In the genomic region with DNA sequence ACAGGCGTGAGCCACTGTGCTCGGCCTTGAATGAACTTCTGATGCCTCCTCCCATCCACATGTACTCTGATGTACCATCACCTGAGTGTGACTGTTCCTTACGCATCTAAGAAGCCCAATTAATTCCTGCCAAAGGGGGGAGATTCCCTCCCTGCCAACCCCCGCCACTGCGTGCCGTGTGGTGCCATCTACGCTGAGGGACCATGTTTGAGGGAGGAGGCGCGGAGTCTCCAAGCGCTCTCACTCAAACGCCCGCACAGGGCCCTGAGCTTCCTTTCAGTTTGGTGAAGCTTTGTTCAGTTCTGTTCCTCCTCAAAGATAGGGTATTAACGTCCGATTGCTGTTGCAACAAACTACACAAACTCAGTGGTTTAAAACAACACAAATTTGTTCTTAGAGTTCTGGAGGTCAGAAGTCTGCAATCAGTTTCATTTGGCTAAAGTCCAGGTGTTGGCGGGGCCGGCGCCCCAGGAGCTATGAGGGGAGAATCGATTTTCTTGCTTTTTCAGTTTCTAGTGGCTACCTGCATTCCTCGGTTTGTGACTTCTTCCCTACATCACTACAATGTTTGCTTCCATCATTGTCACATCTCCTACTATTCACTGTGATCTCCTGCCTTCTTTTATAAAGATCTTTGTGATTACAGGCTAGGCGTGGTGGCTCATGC, we compare ENCODE assay signal across 25 cellular contexts.
"Had no signal": no experiment of that assay in that cellular context is flagged by ENCODE, and none has a peak within 500 bp of the region (broad histone marks: within the 10 kb centered on the region; RNA-seq: fewer than 3 reads in every experiment).

No MANE protein-coding gene starts in this region.

- DNase-seq: heart right ventricle; islet precursor cell; left ventricle myocardium inferior; midbrain; naive thymus-derived CD8-positive, alpha-beta T cell; nucleus accumbens; stimulated activated CD4-positive, alpha-beta T cell treated with anti-CD3 and anti-CD28 coated beads, Interleukin-12 subunit alpha, Interleukin-12 subunit beta, amount 100 ng/mL, for 4 hours; stimulated activated CD4-positive, alpha-beta T cell treated with anti-CD3 and anti-CD28 coated beads, Interleukin-15, amount 100 ng/mL, for 24 hours; stimulated activated CD4-positive, alpha-beta T cell treated with anti-CD3 and anti-CD28 coated beads, Interleukin-2, amount 100 ng/mL, for 24 hours; stimulated activated CD4-positive, alpha-beta T cell treated with anti-CD3 and anti-CD28 coated beads, Interleukin-4, amount 100 ng/mL, for 1 hour; stimulated activated naive CD4-positive, alpha-beta T cell treated with Interleukin-2 at 50 U/mL for 16 hours; stimulated activated naive CD8-positive, alpha-beta T cell treated with anti-CD3 and anti-CD28 coated beads, Interleukin-15, amount 100 ng/mL, for 72 hours; substantia nigra; upper lobe of right lung; uterus had no signal

- H3K4me1 ChIP-seq: left ventricle myocardium inferior, parathyroid adenoma, right atrium auricular region, tibial nerve, upper lobe of right lung, uterus had no signal

- H3K27ac ChIP-seq: heart right ventricle, hepatocyte, left ventricle myocardium inferior, parathyroid adenoma, right atrium auricular region, skin epidermis, tibial nerve, upper lobe of right lung, uterus had no signal

- H3K36me3 ChIP-seq: heart right ventricle, left ventricle myocardium inferior, right atrium auricular region, tibial nerve, upper lobe of right lung, uterus had no signal

- ATAC-seq: heart right ventricle; naive thymus-derived CD8-positive, alpha-beta T cell; sciatic nerve; stimulated activated naive CD8-positive, alpha-beta T cell treated with anti-CD3 and anti-CD28 coated beads, Interleukin-15, amount 100 ng/mL, for 72 hours had no signal

- H3K79me2 ChIP-seq: hepatocyte, parathyroid adenoma had no signal

- H3K36me3 Mint-ChIP-seq: memory B cell had no signal

- H3K4me3 Mint-ChIP-seq: memory B cell; nephron; neural crest cell; stimulated activated naive CD8-positive, alpha-beta T cell treated with anti-CD3 and anti-CD28 coated beads, Interleukin-15, amount 100 ng/mL, for 72 hours had no signal

- H3K9me3 ChIP-seq: left ventricle myocardium inferior, right atrium auricular region, upper lobe of right lung, uterus had no signal

- H3K9me3 Mint-ChIP-seq: memory B cell; stimulated activated naive CD8-positive, alpha-beta T cell treated with anti-CD3 and anti-CD28 coated beads, Interleukin-15, amount 100 ng/mL, for 72 hours had no signal

- H3K4me1 Mint-ChIP-seq: memory B cell; naive thymus-derived CD8-positive, alpha-beta T cell; nephron; neural crest cell had no signal

- H3K27me3 ChIP-seq: hepatocyte, right atrium auricular region, tibial nerve, upper lobe of right lung, uterus had no signal

- H3K4me2 ChIP-seq: hepatocyte had no signal

- H3K27ac Mint-ChIP-seq: memory B cell; nephron; progenitor cell of endocrine pancreas; stimulated activated naive CD8-positive, alpha-beta T cell treated with anti-CD3 and anti-CD28 coated beads, Interleukin-15, amount 100 ng/mL, for 72 hours had no signal

- H3K9ac ChIP-seq: parathyroid adenoma had no signal

- H3K27me3 Mint-ChIP-seq: progenitor cell of endocrine pancreas had no signal

- H2AFZ ChIP-seq: hepatocyte, parathyroid adenoma had no signal

- H3K4me3 ChIP-seq: heart right ventricle, hepatocyte, left ventricle myocardium inferior, right atrium auricular region, skin epidermis, tibial nerve, upper lobe of right lung, uterus had no signal
